8 cellular contexts compared by ENCODE assay signal in genomic region chr1:224736619-224737352, GRCh38.
A peak's percentile ranks its signal among the peaks of the same experiment; 100 is the strongest.
DNase-seq lines count a peak whose midpoint lies in the region; ATAC-seq and TF ChIP-seq lines count a peak whose summit lies in the region.

No MANE protein-coding gene starts in this region.

- H3K27ac Mint-ChIP-seq in activated naive CD4-positive, alpha-beta T cell treated with anti-CD3 and anti-CD28 coated beads for 36 hours: no peak overlapping the region
- H3K27ac Mint-ChIP-seq in activated naive CD4-positive, alpha-beta T cell treated with anti-CD3 and anti-CD28 coated beads, Interleukin-2, amount 10 ng/mL, durations not matched to agents 7 days and 5 days: no peak overlapping the region
- no peak overlapping the region for H3K27ac Mint-ChIP-seq in immature natural killer cell

- H3K9me3 ChIP-seq in mammary epithelial cell (replicated peaks; ENCODE audit: insufficient read depth, low read length): no peaks in the 10 kb centered on the region

- no peak overlapping the region for H3K4me3 ChIP-seq in mammary epithelial cell (replicated peaks in 1 of 3; ENCODE audit: insufficient read depth in 1 of 3, low read depth in 2 of 3, low read length in 3 of 3)

- in situ Hi-C loops in mammary epithelial cell (cut with MboI; ENCODE audit: low sequenced_read_pairs in 2 of 2): no loop called here

- H3K36me3 ChIP-seq in mammary epithelial cell (ENCODE audit: insufficient read depth, low read length): no peaks in the 10 kb centered on the region

- no peaks in the 10 kb centered on the region for H4K20me1 ChIP-seq in mammary epithelial cell (ENCODE audit: insufficient read depth, low read length)

- H3K4me1 Mint-ChIP-seq in activated naive CD4-positive, alpha-beta T cell treated with anti-CD3 and anti-CD28 coated beads for 36 hours (ENCODE audit: low read depth): peaks cover 26% of the 10 kb centered on the region
- peaks cover 17% of the 10 kb centered on the region for H3K4me1 Mint-ChIP-seq in activated naive CD4-positive, alpha-beta T cell treated with anti-CD3 and anti-CD28 coated beads, Interleukin-2, amount 10 ng/mL, durations not matched to agents 7 days and 5 days
- H3K4me1 Mint-ChIP-seq in immature natural killer cell: peaks cover 0 to 6% of the 10 kb centered on the region in 2 donors

- H3K9me3 Mint-ChIP-seq in activated naive CD4-positive, alpha-beta T cell treated with anti-CD3 and anti-CD28 coated beads for 36 hours: no peaks in the 10 kb centered on the region
- H3K9me3 Mint-ChIP-seq in activated naive CD4-positive, alpha-beta T cell treated with anti-CD3 and anti-CD28 coated beads, Interleukin-2, amount 10 ng/mL, durations not matched to agents 7 days and 5 days: no peaks in the 10 kb centered on the region
- no peaks in the 10 kb centered on the region for H3K9me3 Mint-ChIP-seq in immature natural killer cell

- DNase-seq in activated naive CD4-positive, alpha-beta T cell treated with anti-CD3 and anti-CD28 coated beads for 36 hours: peak; percentile 36
- no peak for DNase-seq in activated naive CD4-positive, alpha-beta T cell treated with anti-CD3 and anti-CD28 coated beads, Interleukin-2, amount 10 ng/mL, durations not matched to agents 7 days and 5 days
- peak; percentile 20 for DNase-seq in mammary epithelial cell
- DNase-seq in omental fat pad (ENCODE audit: low spot score): no peak
- DNase-seq in HK-2 (ENCODE audit: unreplicated experiment): no peak
- DNase-seq in middle frontal gyrus (ENCODE audit: extremely low spot score, low spot score): no peak
- DNase-seq in immature natural killer cell: no peak

- CTCF ChIA-PET in activated naive CD4-positive, alpha-beta T cell treated with anti-CD3 and anti-CD28 coated beads for 36 hours (lab: Charles Lee): interaction anchor here (2.0 kb wide), 1 partner anchor 92 kb away, joined by 5 read pairs; no protein-coding TSS in a partner anchor
- CTCF ChIA-PET in activated naive CD4-positive, alpha-beta T cell treated with anti-CD3 and anti-CD28 coated beads, Interleukin-2, amount 10 ng/mL, durations not matched to agents 7 days and 5 days (lab: Charles Lee): interaction anchor here (1.4 kb wide), 1 partner anchor 115 kb away, joined by 5 read pairs; no protein-coding TSS in a partner anchor
- CTCF ChIA-PET in mammary epithelial cell (lab: Charles Lee; ENCODE audit: low non-redundant PET): no interaction called here

- H3K9ac ChIP-seq in mammary epithelial cell (ENCODE audit: insufficient read depth, low read length): no peak overlapping the region

- dilution Hi-C loops in mammary epithelial cell (cut with HindIII; ENCODE audit: low sequenced_read_pairs): no loop called here

- no peak for TF ChIP-seq CTCF in mammary epithelial cell (conservative IDR thresholded peaks at IDR 0.05 in 1 of 2, IDR thresholded peaks at IDR 0.05 in 1 of 2; ENCODE audit: extremely low read depth in 1 of 2, insufficient read depth in 1 of 2, low read depth in 1 of 2, low read length in 2 of 2)
- no peak for TF ChIP-seq CTCF in omental fat pad (IDR thresholded peaks at IDR 0.05)

- H3K4me1 ChIP-seq in mammary epithelial cell (ENCODE audit: insufficient read depth, low read length): peaks cover 17% of the 10 kb centered on the region

- no peaks in the 10 kb centered on the region for H3K36me3 Mint-ChIP-seq in activated naive CD4-positive, alpha-beta T cell treated with anti-CD3 and anti-CD28 coated beads for 36 hours (ENCODE audit: low read depth)
- H3K36me3 Mint-ChIP-seq in activated naive CD4-positive, alpha-beta T cell treated with anti-CD3 and anti-CD28 coated beads, Interleukin-2, amount 10 ng/mL, durations not matched to agents 7 days and 5 days: no peaks in the 10 kb centered on the region
- no peaks in the 10 kb centered on the region for H3K36me3 Mint-ChIP-seq in immature natural killer cell

- H3K27me3 Mint-ChIP-seq in activated naive CD4-positive, alpha-beta T cell treated with anti-CD3 and anti-CD28 coated beads for 36 hours (ENCODE audit: low read depth): no peaks in the 10 kb centered on the region
- H3K27me3 Mint-ChIP-seq in activated naive CD4-positive, alpha-beta T cell treated with anti-CD3 and anti-CD28 coated beads, Interleukin-2, amount 10 ng/mL, durations not matched to agents 7 days and 5 days: peaks cover 61% of the 10 kb centered on the region
- H3K27me3 Mint-ChIP-seq in immature natural killer cell (ENCODE audit: low read depth in 3 of 3): peaks cover 2 to 6% (median 2%) of the 10 kb centered on the region in 3 donors

- peak; percentile 44 for ATAC-seq in HG03066 (IDR thresholded peaks at IDR 0.05; ENCODE audit: low read depth, unreplicated experiment)
- peak; percentile 46 for ATAC-seq in omental fat pad (ENCODE audit: low FRiP score)

- no peaks in the 10 kb centered on the region for H3K27me3 ChIP-seq in mammary epithelial cell (ENCODE audit: insufficient read depth, low read length)

- H3K79me2 ChIP-seq in mammary epithelial cell (ENCODE audit: insufficient read depth, low read length): no peaks in the 10 kb centered on the region

- H3K27ac ChIP-seq in mammary epithelial cell (ENCODE audit: insufficient read depth, low read depth, low read length): no peak overlapping the region

- BruUV-seq in mammary epithelial cell (replicated peaks; lab: Mats Ljungman, UMichigan): no TSS peak

- intact Hi-C loops in activated naive CD4-positive, alpha-beta T cell treated with anti-CD3 and anti-CD28 coated beads for 36 hours (cut with micrococcal nuclease): loop anchor here (5.0 kb wide), 1 partner anchor 66 kb away; no protein-coding TSS in a partner anchor
- intact Hi-C loops in mammary epithelial cell (cut with micrococcal nuclease): no loop called here

- no peak overlapping the region for H2AFZ ChIP-seq in mammary epithelial cell (ENCODE audit: low read depth, low read length)

- no peak overlapping the region for H3K4me2 ChIP-seq in mammary epithelial cell (ENCODE audit: insufficient read depth, low read depth, low read length)

- WGBS in mammary epithelial cell (ENCODE audit: low coverage, missing lambda C conversion rate): 59% methylated on average over 10 of the region's 16 CpGs

- no peak overlapping the region for H3K4me3 Mint-ChIP-seq in activated naive CD4-positive, alpha-beta T cell treated with anti-CD3 and anti-CD28 coated beads for 36 hours
- H3K4me3 Mint-ChIP-seq in activated naive CD4-positive, alpha-beta T cell treated with anti-CD3 and anti-CD28 coated beads, Interleukin-2, amount 10 ng/mL, durations not matched to agents 7 days and 5 days: no peak overlapping the region
- no peak overlapping the region for H3K4me3 Mint-ChIP-seq in immature natural killer cell

Comparison
In these comparisons a context has a peak if more than half of its experiments do, and no peak if none do; other contexts are left out.
1. DNase-seq: peak in activated naive CD4-positive, alpha-beta T cell treated with anti-CD3 and anti-CD28 coated beads for 36 hours (single experiment) and mammary epithelial cell (single experiment); none in activated naive CD4-positive, alpha-beta T cell treated with anti-CD3 and anti-CD28 coated beads, Interleukin-2, amount 10 ng/mL, durations not matched to agents 7 days and 5 days (single experiment), omental fat pad (single experiment), HK-2 (single experiment), middle frontal gyrus (single experiment) and immature natural killer cell (0 of 3).